22 cellular contexts compared by ENCODE assay signal in genomic region chr5:145637396-145637795, GRCh38.
"Had no signal": no experiment of that assay in that cellular context is flagged by ENCODE, and none has a peak within 500 bp of the region (broad histone marks: within the 10 kb centered on the region; RNA-seq: fewer than 3 reads in every experiment).

No MANE protein-coding gene starts in this region.

- H3K4me1 ChIP-seq: esophagus squamous epithelium, gastrocnemius medialis, left lung, psoas muscle, right lobe of liver, upper lobe of right lung had no signal

- H3K4me1 Mint-ChIP-seq: activated CD4-positive, alpha-beta memory T cell treated with anti-CD3 and anti-CD28 coated beads, Interleukin-2, amount 10 ng/mL, durations not matched to agents 7 days and 5 days; central memory CD8-positive, alpha-beta T cell; neural crest cell had no signal

- H3K36me3 ChIP-seq: brain microvascular endothelial cell, esophagus squamous epithelium, gastrocnemius medialis, left lung, right lobe of liver, upper lobe of right lung had no signal

- DNase-seq: activated CD4-positive, alpha-beta memory T cell treated with anti-CD3 and anti-CD28 coated beads, Interleukin-2, amount 10 ng/mL, durations not matched to agents 7 days and 5 days; activated CD4-positive, alpha-beta T cell treated with anti-CD3 and anti-CD28 coated beads for 4 hours; activated effector memory CD4-positive, alpha-beta T cell treated with Interleukin-2 at 50 U/mL for 16 hours; activated T-cell treated with anti-CD3 and anti-CD28 coated beads, Interleukin-2, amount 50 U/mL, for 4 hours; amygdala; brain microvascular endothelial cell; cortex of kidney; effector CD4-positive, alpha-beta T cell; esophagus squamous epithelium; gastrocnemius medialis; islet precursor cell; left lung; mammary epithelial cell; psoas muscle; right lobe of liver; upper lobe of right lung had no signal

- H3K27me3 ChIP-seq: brain microvascular endothelial cell, esophagus squamous epithelium, gastrocnemius medialis, left lung, right lobe of liver, upper lobe of right lung had no signal

- H3K4me3 ChIP-seq: esophagus squamous epithelium, gastrocnemius medialis, left lung, psoas muscle, right lobe of liver, smooth muscle cell, upper lobe of right lung had no signal

- H3K4me3 Mint-ChIP-seq: activated CD4-positive, alpha-beta memory T cell treated with anti-CD3 and anti-CD28 coated beads, Interleukin-2, amount 10 ng/mL, durations not matched to agents 7 days and 5 days; activated T-cell treated with anti-CD3 and anti-CD28 coated beads, Interleukin-2, amount 50 U/mL, for 4 hours; central memory CD8-positive, alpha-beta T cell; neural crest cell; stimulated activated naive CD8-positive, alpha-beta T cell treated with anti-CD3 and anti-CD28 coated beads, Interleukin-15, Interleukin-2, amounts not matched to agents 100 ng/mL and 50 ng/mL, for 24 hours; WTC11 had no signal

- H3K27me3 Mint-ChIP-seq: activated CD4-positive, alpha-beta memory T cell treated with anti-CD3 and anti-CD28 coated beads, Interleukin-2, amount 10 ng/mL, durations not matched to agents 7 days and 5 days; central memory CD8-positive, alpha-beta T cell; stimulated activated naive CD8-positive, alpha-beta T cell treated with anti-CD3 and anti-CD28 coated beads, Interleukin-15, Interleukin-2, amounts not matched to agents 100 ng/mL and 50 ng/mL, for 24 hours had no signal

- H3K9me3 Mint-ChIP-seq: activated CD4-positive, alpha-beta memory T cell treated with anti-CD3 and anti-CD28 coated beads, Interleukin-2, amount 10 ng/mL, durations not matched to agents 7 days and 5 days had no signal

- H3K36me3 Mint-ChIP-seq: activated naive CD4-positive, alpha-beta T cell treated with anti-CD3 and anti-CD28 coated beads, Interleukin-2, amount 50 U/mL, for 72 hours; WTC11 had no signal

- H3K27ac ChIP-seq: brain microvascular endothelial cell, esophagus squamous epithelium, gastrocnemius medialis, left lung, psoas muscle, right lobe of liver, upper lobe of right lung had no signal

- H3K27ac Mint-ChIP-seq: activated CD4-positive, alpha-beta memory T cell treated with anti-CD3 and anti-CD28 coated beads, Interleukin-2, amount 10 ng/mL, durations not matched to agents 7 days and 5 days; activated naive CD4-positive, alpha-beta T cell treated with anti-CD3 and anti-CD28 coated beads, Interleukin-2, amount 50 U/mL, for 72 hours; stimulated activated naive CD8-positive, alpha-beta T cell treated with anti-CD3 and anti-CD28 coated beads, Interleukin-15, Interleukin-2, amounts not matched to agents 100 ng/mL and 50 ng/mL, for 24 hours; WTC11 had no signal

- H3K9me3 ChIP-seq: gastrocnemius medialis, psoas muscle, right lobe of liver, upper lobe of right lung had no signal
